In genomic region chr1:207241164-207241934, GRCh38 we compare ENCODE assay signal across 16 cellular contexts.
A peak's percentile ranks its signal among the peaks of the same experiment; 100 is the strongest.
DNase-seq lines count a peak whose midpoint lies in the region; ATAC-seq and TF ChIP-seq lines count a peak whose summit lies in the region.
"Had no signal": no experiment of that assay in that cellular context is flagged by ENCODE, and none has a peak within 500 bp of the region (broad histone marks: within the 10 kb centered on the region; RNA-seq: fewer than 3 reads in every experiment).

No MANE protein-coding gene starts in this region.

- H3K27ac Mint-ChIP-seq in endodermal cell, result peak overlapping the region; percentile 10
- no peak overlapping the region for H3K27ac Mint-ChIP-seq in stimulated activated naive CD8-positive, alpha-beta T cell treated with anti-CD3 and anti-CD28 coated beads, Interleukin-15, amount 100 ng/mL, for 72 hours
- H3K27ac Mint-ChIP-seq: activated naive CD8-positive, alpha-beta T cell; IgD-negative memory B cell; naive thymus-derived CD8-positive, alpha-beta T cell had no signal

- no peaks in the 10 kb centered on the region for H3K79me2 ChIP-seq in PC-9 (ENCODE audit: low read depth)

- no peaks in the 10 kb centered on the region for H3K36me3 ChIP-seq in PC-9 (ENCODE audit: low read depth)
- H3K36me3 ChIP-seq in endodermal cell (ENCODE audit: control insufficient read depth, insufficient read depth, low read length), result no peaks in the 10 kb centered on the region
- H3K36me3 ChIP-seq in mesodermal cell (ENCODE audit: control insufficient read depth, insufficient read depth, low read length), result no peaks in the 10 kb centered on the region
- no peaks in the 10 kb centered on the region for H3K36me3 ChIP-seq in ovary
- H3K36me3 ChIP-seq: heart left ventricle had no signal

- CTCF ChIA-PET in PC-9 (lab: Charles Lee), result no interaction called here

- TF ChIP-seq CTCF in PC-9 (conservative IDR thresholded peaks at IDR 0.05) (no peak), endodermal cell (conservative IDR thresholded peaks at IDR 0.05) (no peak), ovary (IDR thresholded peaks at IDR 0.05) (no peak)

- H3K4me3 ChIP-seq in PC-9 (peak overlapping the region; percentile 23; the same call in 1 of the 2 replicates), endodermal cell (ENCODE audit: low read length) (no peak overlapping the region), mesodermal cell (ENCODE audit: extremely low read depth, insufficient read depth, low read length, poor library complexity, severe bottlenecking) (no peak overlapping the region), ovary (no peak overlapping the region)
- H3K4me3 ChIP-seq: heart left ventricle had no signal

- H3K4me1 Mint-ChIP-seq in endodermal cell, result peaks cover 22% of the 10 kb centered on the region
- H3K4me1 Mint-ChIP-seq in stimulated activated naive CD8-positive, alpha-beta T cell treated with anti-CD3 and anti-CD28 coated beads, Interleukin-15, amount 100 ng/mL, for 72 hours, result peaks cover 13% of the 10 kb centered on the region

- no peaks in the 10 kb centered on the region for H4K20me1 ChIP-seq in PC-9 (ENCODE audit: insufficient read depth)

- H3K9me3 Mint-ChIP-seq in endodermal cell, result no peaks in the 10 kb centered on the region
- no peaks in the 10 kb centered on the region for H3K9me3 Mint-ChIP-seq in stimulated activated naive CD8-positive, alpha-beta T cell treated with anti-CD3 and anti-CD28 coated beads, Interleukin-15, amount 100 ng/mL, for 72 hours
- H3K9me3 Mint-ChIP-seq: IgD-negative memory B cell; naive thymus-derived CD8-positive, alpha-beta T cell had no signal

- DNase-seq in Caki2 (ENCODE audit: low read depth) (peak; percentile 8), PC-9 (peak; percentile 44 to 88), endodermal cell (peak; percentile 53), posterior vena cava (ENCODE audit: low spot score) (no peak), ovary (no peak)
- no peak for DNase-seq in stimulated activated naive CD8-positive, alpha-beta T cell treated with anti-CD3 and anti-CD28 coated beads, Interleukin-15, amount 100 ng/mL, for 72 hours
- DNase-seq: activated CD4-positive, CD25-positive, alpha-beta regulatory T cell; CD8-positive, alpha-beta memory T cell; cerebellar nuclear complex; heart left ventricle; naive thymus-derived CD8-positive, alpha-beta T cell; stimulated activated CD4-positive, alpha-beta T cell treated with anti-CD3 and anti-CD28 coated beads, Interleukin-4, amount 100 ng/mL, for 1 hour had no signal

- intact Hi-C loops in PC-9 (cut with micrococcal nuclease; ENCODE audit: unreplicated experiment) (loop anchor here (1.0 to 2.0 kb wide), 4 partner anchors 36 to 80 kb away; partner anchors contain the start of gene CD55), posterior vena cava (cut with DNase I) (no loop called here), ovary (cut with DNase I) (no loop called here)

- WGBS in endodermal cell (ENCODE audit: insufficient coverage in 1 of 2, insufficient read length in 1 of 2), 2 experiments, result 70 to 91% methylated on average over 2 to 5 of the region's 5 CpGs
- 71 to 86% methylated on average over 3 of the region's 5 CpGs for WGBS in mesodermal cell (ENCODE audit: insufficient coverage in 2 of 2), 2 experiments
- 19 to 59% (median 53%) methylated on average over 5 of the region's 5 CpGs for WGBS in ovary, 3 donors

- H2AFZ ChIP-seq in PC-9, result peak overlapping the region; percentile 55; the same call in 1 of the 2 replicates

- H3K27ac ChIP-seq in PC-9, result peak overlapping the region; percentile 98
- H3K27ac ChIP-seq in endodermal cell (ENCODE audit: low read depth, low read length), result no peak overlapping the region
- peak overlapping the region; percentile 70 for H3K27ac ChIP-seq in mesodermal cell (ENCODE audit: low read depth, low read length, severe bottlenecking)
- H3K27ac ChIP-seq in ovary, result no peak overlapping the region
- H3K27ac ChIP-seq: heart left ventricle had no signal

- H3K27me3 ChIP-seq in PC-9 (ENCODE audit: insufficient read depth, low read depth) (no peaks in the 10 kb centered on the region), endodermal cell (ENCODE audit: control insufficient read depth, insufficient read depth, low read length, poor library complexity, severe bottlenecking) (no peaks in the 10 kb centered on the region), ovary (no peaks in the 10 kb centered on the region)
- H3K27me3 ChIP-seq: heart left ventricle had no signal

- H3K27me3 Mint-ChIP-seq in endodermal cell (ENCODE audit: insufficient read depth), result no peaks in the 10 kb centered on the region
- no peaks in the 10 kb centered on the region for H3K27me3 Mint-ChIP-seq in stimulated activated naive CD8-positive, alpha-beta T cell treated with anti-CD3 and anti-CD28 coated beads, Interleukin-15, amount 100 ng/mL, for 72 hours
- H3K27me3 Mint-ChIP-seq: activated naive CD8-positive, alpha-beta T cell had no signal

- no peak for ATAC-seq in HG02763 (IDR thresholded peaks at IDR 0.05; ENCODE audit: unreplicated experiment)
- no peak for ATAC-seq in stimulated activated naive CD8-positive, alpha-beta T cell treated with anti-CD3 and anti-CD28 coated beads, Interleukin-15, amount 100 ng/mL, for 72 hours
- ATAC-seq: naive thymus-derived CD8-positive, alpha-beta T cell had no signal

- H3K4me1 ChIP-seq in PC-9 (replicated peaks; ENCODE audit: insufficient read depth) (peaks cover 48% of the 10 kb centered on the region), endodermal cell (ENCODE audit: control insufficient read depth, insufficient read depth, low read length) (peaks cover 8% of the 10 kb centered on the region), mesodermal cell (ENCODE audit: control insufficient read depth, insufficient read depth, low read length, poor library complexity, severe bottlenecking) (peaks cover 34% of the 10 kb centered on the region), ovary (ENCODE audit: insufficient read depth) (peaks cover 10% of the 10 kb centered on the region)

- peaks cover 35% of the 10 kb centered on the region for H3F3A ChIP-seq in PC-9 (ENCODE audit: insufficient read depth, low read depth)

- no peak overlapping the region for H3K4me3 Mint-ChIP-seq in endodermal cell
- no peak overlapping the region for H3K4me3 Mint-ChIP-seq in stimulated activated naive CD8-positive, alpha-beta T cell treated with anti-CD3 and anti-CD28 coated beads, Interleukin-15, amount 100 ng/mL, for 72 hours
- H3K4me3 Mint-ChIP-seq: activated naive CD8-positive, alpha-beta T cell; CD8-positive, alpha-beta memory T cell; IgD-negative memory B cell; naive thymus-derived CD8-positive, alpha-beta T cell had no signal

- in situ Hi-C loops in Caki2 (cut with HindIII; ENCODE audit: low pct_unique_long_range_greater_than_20kb, low sequenced_read_pairs), result no loop called here

- peak overlapping the region; percentile 68 for H3K4me2 ChIP-seq in PC-9

- H3K9me2 ChIP-seq in PC-9 (ENCODE audit: insufficient read depth), result no peaks in the 10 kb centered on the region

- no peak for TF ChIP-seq POLR2A in ovary (IDR thresholded peaks at IDR 0.05)

- no peak for TF ChIP-seq EP300 in ovary (IDR thresholded peaks at IDR 0.05)

- no TSS peak for BruUV-seq in PC-9 (replicated peaks; lab: Mats Ljungman, UMichigan)

- POLR2A ChIA-PET in PC-9 (lab: Charles Lee; ENCODE audit: unreplicated experiment), result interaction anchor here (0.6 to 1.3 kb wide), 4 partner anchors 57 to 620 kb away, joined by 3 to 8 read pairs (median 6); partner anchors contain the start of gene CD55

- no peak overlapping the region for H3K9ac ChIP-seq in endodermal cell (ENCODE audit: extremely low read depth, low read length, poor library complexity, severe bottlenecking)

- peaks cover 10% of the 10 kb centered on the region; the same call in 1 of the 2 replicates for H3K9me3 ChIP-seq in PC-9 (ENCODE audit: insufficient read depth, low read depth)
- no peaks in the 10 kb centered on the region for H3K9me3 ChIP-seq in endodermal cell (ENCODE audit: control insufficient read depth, low read length)
- no peaks in the 10 kb centered on the region for H3K9me3 ChIP-seq in mesodermal cell (ENCODE audit: control insufficient read depth, low read length)
- H3K9me3 ChIP-seq in ovary, result no peaks in the 10 kb centered on the region

- H3K36me3 Mint-ChIP-seq in endodermal cell (ENCODE audit: low read depth), result no peaks in the 10 kb centered on the region
- H3K36me3 Mint-ChIP-seq: CD8-positive, alpha-beta memory T cell had no signal

Comparison
In these comparisons a context has a peak if more than half of its experiments do, and no peak if none do; other contexts are left out.
1. DNase-seq: peak in Caki2 (single experiment), PC-9 (2 of 2) and endodermal cell (single experiment); none in posterior vena cava (single experiment), ovary (0 of 5) and stimulated activated naive CD8-positive, alpha-beta T cell treated with anti-CD3 and anti-CD28 coated beads, Interleukin-15, amount 100 ng/mL, for 72 hours (0 of 2).
2. H3K27ac ChIP-seq: peak in PC-9 (single experiment) and mesodermal cell (single experiment); none in endodermal cell (single experiment) and ovary (0 of 2).